In genomic region chr2:20594048-20594750, GRCh38 we compare ENCODE assay signal across 13 cellular contexts. TPM values are rescaled to one million over a fixed set of nuclear protein-coding genes. Genes with fewer than 3 reads are reported as not detected.
DNase-seq lines count a peak whose midpoint lies in the region; TF ChIP-seq lines count a peak whose summit lies in the region.
"Had no signal": no experiment of that assay in that cellular context is flagged by ENCODE, and none has a peak within 500 bp of the region (broad histone marks: within the 10 kb centered on the region; RNA-seq: fewer than 3 reads in every experiment).

No MANE protein-coding gene starts in this region.

- intact Hi-C loops in left ventricle myocardium inferior (cut with micrococcal nuclease) (no loop called here), ovary (cut with DNase I) (loop anchor here in 1 of 4 donors (10.0 kb wide), 1 partner anchor 139 kb away; no protein-coding TSS in a partner anchor)

- peaks cover 0 to 23% (median 6%) of the 10 kb centered on the region in 11 experiments; a peak in 9 of 22 replicates for H4K20me1 ChIP-seq in BLaER1 treated with 17β-estradiol and CSF1 and Interleukin-3, amounts not matched to agents 10 nM and 100 nM

- peak overlapping the region; percentile 81 to 95 (median 90) for H3K4me2 ChIP-seq in BLaER1 treated with 17β-estradiol and CSF1 and Interleukin-3, amounts not matched to agents 10 nM and 100 nM

- 95 to 98% (median 97%) methylated on average over 6 of the region's 6 CpGs for WGBS in ovary, 3 donors

- peaks cover 83 to 100% (median 97%) of the 10 kb centered on the region in 10 experiments for H3K4me1 ChIP-seq in BLaER1 treated with 17β-estradiol and CSF1 and Interleukin-3, amounts not matched to agents 10 nM and 100 nM
- H3K4me1 ChIP-seq in left ventricle myocardium inferior (peaks cover 83% of the 10 kb centered on the region), ovary (ENCODE audit: insufficient read depth) (peaks cover 41% of the 10 kb centered on the region)

- H3K27ac ChIP-seq in BLaER1 treated with 17β-estradiol and CSF1 and Interleukin-3, amounts not matched to agents 10 nM and 100 nM: peak overlapping the region in 1 of 11 experiments; percentile 9; a peak in 1 of 22 replicates
- H3K27ac ChIP-seq in WERI-Rb-1 (no peak overlapping the region), left ventricle myocardium inferior (replicated peaks) (peak overlapping the region; percentile 92), ovary (peak overlapping the region; percentile 37 to 41)

- no peaks in the 10 kb centered on the region for H3K36me3 ChIP-seq in BLaER1 treated with 17β-estradiol and CSF1 and Interleukin-3, amounts not matched to agents 10 nM and 100 nM
- H3K36me3 ChIP-seq in WERI-Rb-1: no peaks in the 10 kb centered on the region
- H3K36me3 ChIP-seq in left ventricle myocardium inferior: no peaks in the 10 kb centered on the region
- H3K36me3 ChIP-seq in ovary: no peaks in the 10 kb centered on the region
- H3K36me3 ChIP-seq: BE2C had no signal

- H3K27me3 ChIP-seq in BLaER1 treated with 17β-estradiol and CSF1 and Interleukin-3, amounts not matched to agents 10 nM and 100 nM: peaks cover 0 to 30% (median 5%) of the 10 kb centered on the region in 11 experiments; a peak in 9 of 22 replicates
- no peaks in the 10 kb centered on the region for H3K27me3 ChIP-seq in WERI-Rb-1 (ENCODE audit: insufficient read depth, low read depth, severe bottlenecking)
- H3K27me3 ChIP-seq in left ventricle myocardium inferior (ENCODE audit: low read depth): no peaks in the 10 kb centered on the region
- no peaks in the 10 kb centered on the region for H3K27me3 ChIP-seq in ovary
- H3K27me3 ChIP-seq: BE2C had no signal

- no peak for TF ChIP-seq EP300 in ovary (IDR thresholded peaks at IDR 0.05)

- TF ChIP-seq POLR2A in ovary (IDR thresholded peaks at IDR 0.05): no peak

- peak overlapping the region in 2 of 11 experiments; percentile 24 to 55; a peak in 3 of 22 replicates for H3K9ac ChIP-seq in BLaER1 treated with 17β-estradiol and CSF1 and Interleukin-3, amounts not matched to agents 10 nM and 100 nM

- TF ChIP-seq CTCF in WERI-Rb-1 (IDR thresholded peaks at IDR 0.05; ENCODE audit: low read depth, low read length): no peak
- no peak for TF ChIP-seq CTCF in left ventricle myocardium inferior (IDR thresholded peaks at IDR 0.05; ENCODE audit: borderline replicate concordance)
- TF ChIP-seq CTCF in ovary (IDR thresholded peaks at IDR 0.05): no peak

- no peaks in the 10 kb centered on the region for H3K9me3 ChIP-seq in BLaER1 treated with 17β-estradiol and CSF1 and Interleukin-3, amounts not matched to agents 10 nM and 100 nM (replicated peaks in 1 of 11)
- no peaks in the 10 kb centered on the region for H3K9me3 ChIP-seq in WERI-Rb-1 (ENCODE audit: severe bottlenecking)
- H3K9me3 ChIP-seq in left ventricle myocardium inferior (replicated peaks): no peaks in the 10 kb centered on the region
- H3K9me3 ChIP-seq in ovary: no peaks in the 10 kb centered on the region
- H3K9me3 ChIP-seq: BE2C had no signal

- DNase-seq in WERI-Rb-1 (peak; percentile 7), left ventricle myocardium inferior (no peak), ovary (peak in 2 of 5 donors; percentile 14 to 16), NCI-H1417 (lab: John Stamatoyannopoulos, UW) (no peak), putamen (ENCODE audit: low spot score) (no peak), EL (no peak)
- DNase-seq in activated T-cell treated with anti-CD3 and anti-CD28 coated beads, Interleukin-2, amount 50 U/mL, for 48 hours: no peak
- DNase-seq: activated CD8-positive, alpha-beta memory T cell treated with anti-CD3 and anti-CD28 coated beads, Interleukin-2, amount 50 U/mL, for 48 hours; BE2C; NCI-H2081 treated with DMSO at 0.1 percent for 48 hours; occipital lobe; T-helper 9 cell had no signal

- H3K4me3 ChIP-seq in BLaER1 treated with 17β-estradiol and CSF1 and Interleukin-3, amounts not matched to agents 10 nM and 100 nM: no peak overlapping the region
- H3K4me3 ChIP-seq in WERI-Rb-1 (ENCODE audit: low read depth, low read length) (no peak overlapping the region), left ventricle myocardium inferior (no peak overlapping the region), ovary (no peak overlapping the region)

RNA-seq across cellular contexts. Expression of gene HS1BP3, which starts 56.7 kb away (rescaled TPM):
- total RNA-seq in left ventricle myocardium inferior (16.6 TPM), ovary (10 to 100 TPM; 12.8 to 24.4 (median 22.4) TPM)
- polyA plus RNA-seq in ovary: 10 to 100 TPM; 12.0 to 22.2 TPM
